Comparison of ENCODE assay signal across 15 cellular contexts in genomic region chr9:94864183-94864582, GRCh38.
DNase-seq lines count a peak whose midpoint lies in the region; ATAC-seq and TF ChIP-seq lines count a peak whose summit lies in the region.
"Had no signal": no experiment of that assay in that cellular context is flagged by ENCODE, and none has a peak within 500 bp of the region (broad histone marks: within the 10 kb centered on the region; RNA-seq: fewer than 3 reads in every experiment).

No MANE protein-coding gene starts in this region.

- H3K4me1 ChIP-seq in ascending aorta (peaks cover 13 to 55% of the 10 kb centered on the region in 2 donors), lower lobe of right lung (peaks cover 72% of the 10 kb centered on the region)

- H3K27me3 ChIP-seq in ascending aorta (no peaks in the 10 kb centered on the region), lower lobe of right lung (ENCODE audit: low read depth) (no peaks in the 10 kb centered on the region)

- intact Hi-C loops in ascending aorta (cut with DNase I) (loop anchor here (10.0 kb wide), 1 partner anchor 189 kb away; no protein-coding TSS in a partner anchor), lower lobe of right lung (cut with DNase I) (no loop called here)

- DNase-seq in EH (ENCODE audit: low read depth), result peak; percentile 19
- DNase-seq in ascending aorta (ENCODE audit: low spot score in 2 of 2), result no peak
- no peak for DNase-seq in lower lobe of right lung
- no peak for DNase-seq in substantia nigra (lab: John Stamatoyannopoulos, UW)
- DNase-seq in NCI-H2029 treated with DMSO at 0.1 percent for 48 hours (lab: John Stamatoyannopoulos, UW), result no peak
- DNase-seq in medulla oblongata (ENCODE audit: extremely low spot score), result no peak
- DNase-seq: activated B cell treated with CpG ODN at 0.5 μM for 24 hours; activated CD8-positive, alpha-beta memory T cell treated with anti-CD3 and anti-CD28 coated beads, Interleukin-2, amount 10 ng/mL, durations not matched to agents 7 days and 5 days; activated effector memory CD4-positive, alpha-beta T cell treated with anti-CD3 and anti-CD28 coated beads, Interleukin-2, amount 50 U/mL, for 16 hours; DMS 273 treated with DMSO at 0.1 percent for 48 hours; islet precursor cell; NCI-H187; NCI-H524 had no signal

- H3K27ac ChIP-seq in ascending aorta, result peak overlapping the region; percentile 80 to 83
- H3K27ac ChIP-seq in lower lobe of right lung, result peak overlapping the region; percentile 53
- H3K27ac ChIP-seq in substantia nigra (ENCODE audit: low read depth, low read length, poor library complexity, severe bottlenecking), result peak overlapping the region; percentile 16

- H3K36me3 ChIP-seq in ascending aorta (no peaks in the 10 kb centered on the region), lower lobe of right lung (no peaks in the 10 kb centered on the region)

- no peak for TF ChIP-seq CTCF in ascending aorta (IDR thresholded peaks at IDR 0.05)
- no peak for TF ChIP-seq CTCF in lower lobe of right lung (IDR thresholded peaks at IDR 0.05)

- H3K9me3 ChIP-seq in ascending aorta (no peaks in the 10 kb centered on the region), lower lobe of right lung (no peaks in the 10 kb centered on the region)

- H3K4me3 ChIP-seq in ascending aorta (peak overlapping the region in 1 of 2 donors; percentile 34), lower lobe of right lung (no peak overlapping the region)

- ATAC-seq in lower lobe of right lung (no peak), GM18867 (IDR thresholded peaks at IDR 0.05; ENCODE audit: unreplicated experiment) (no peak), HG03095 (IDR thresholded peaks at IDR 0.05; ENCODE audit: unreplicated experiment) (no peak)
- ATAC-seq: activated CD8-positive, alpha-beta memory T cell treated with anti-CD3 and anti-CD28 coated beads, Interleukin-2, amount 10 ng/mL, durations not matched to agents 7 days and 5 days had no signal

Comparison
In these comparisons a context has a peak if more than half of its experiments do, and no peak if none do; other contexts are left out.
1. H3K27ac ChIP-seq: peak in every context shown above with its lines; median percentile 82 in ascending aorta; 53 in lower lobe of right lung; 16 in substantia nigra.